ENCODE assay signal across 1 cellular context in genomic region chr10:50623299-50624153, GRCh38.
A peak's percentile ranks its signal among the peaks of the same experiment; 100 is the strongest.
TF ChIP-seq lines count a peak whose summit lies in the region.

SGMS1 (minus strand) TSS chr10:50623956; CDS start chr10:50344114, 279,842 bp downstream.

TF ChIP-seq in SK-N-SH, 30 proteins besides CTCF, POLR2A, EP300 and RAD21 (continued from another document):
- TF ChIP-seq SMC3 (IDR thresholded peaks at IDR 0.05; ENCODE audit: low read depth, low read length) = 0 out of 2 replicates have a peak, but pooled peaks have one; percentile 18
- TF ChIP-seq TCF12 (IDR thresholded peaks at IDR 0.05) = no peak
- no peak for TF ChIP-seq RCOR1 (IDR thresholded peaks at IDR 0.05; ENCODE audit: low read length)
- peak; percentile 65 for TF ChIP-seq NRF1 (IDR thresholded peaks at IDR 0.05; ENCODE audit: low read depth, low read length)
- peak; percentile 57 for TF ChIP-seq MXI1 (IDR thresholded peaks at IDR 0.05; ENCODE audit: low read depth, low read length)
- TF ChIP-seq FOXM1 (IDR thresholded peaks at IDR 0.05; ENCODE audit: low read depth) = no peak
- 0 out of 2 replicates have a peak, but pooled peaks have one; percentile 29 for TF ChIP-seq REST (IDR thresholded peaks at IDR 0.05; ENCODE audit: low read depth, low read length)
- 0 out of 2 replicates have a peak, but pooled peaks have one; percentile 25 for TF ChIP-seq RFX5 (IDR thresholded peaks at IDR 0.05; ENCODE audit: low read length)
- TF ChIP-seq NFIC (IDR thresholded peaks at IDR 0.05; ENCODE audit: borderline replicate concordance) = no peak; the same call in 1 of the 2 replicates
